1 cellular context compared by ENCODE assay signal in genomic region chr6:24513602-24514001, GRCh38.
TF ChIP-seq lines count a peak whose summit lies in the region.

No MANE protein-coding gene starts in this region.

TF ChIP-seq in HepG2, 621 proteins besides CTCF, POLR2A, EP300 and RAD21:
- TF ChIP-seq ZNF446 (CRISPR knock-in tag; IDR thresholded peaks at IDR 0.05) (no peak), MXD1 (CRISPR knock-in tag; IDR thresholded peaks at IDR 0.05) (no peak), ZNF549 (CRISPR knock-in tag; IDR thresholded peaks at IDR 0.05) (no peak), ZNF775 (CRISPR knock-in tag; IDR thresholded peaks at IDR 0.05; ENCODE audit: borderline replicate concordance) (no peak), YEATS2 (CRISPR knock-in tag; IDR thresholded peaks at IDR 0.05; ENCODE audit: borderline replicate concordance) (no peak), ZNF496 (CRISPR knock-in tag; IDR thresholded peaks at IDR 0.05; ENCODE audit: insufficient replicate concordance) (no peak), ZNF12 (CRISPR knock-in tag; IDR thresholded peaks at IDR 0.05) (no peak), TFDP2 (CRISPR knock-in tag; IDR thresholded peaks at IDR 0.05) (no peak), HOMEZ (CRISPR knock-in tag; IDR thresholded peaks at IDR 0.05; ENCODE audit: low read depth) (no peak), ZBTB46 (CRISPR knock-in tag; IDR thresholded peaks at IDR 0.05; ENCODE audit: borderline replicate concordance) (no peak), CAMTA2 (CRISPR knock-in tag; IDR thresholded peaks at IDR 0.05; ENCODE audit: borderline replicate concordance) (no peak), HOXA9 (CRISPR knock-in tag; IDR thresholded peaks at IDR 0.05; ENCODE audit: borderline replicate concordance) (no peak), ZNF558 (CRISPR knock-in tag; IDR thresholded peaks at IDR 0.05; ENCODE audit: borderline replicate concordance) (no peak)
